ENCODE assay signal across 11 cellular contexts in the genomic region with DNA sequence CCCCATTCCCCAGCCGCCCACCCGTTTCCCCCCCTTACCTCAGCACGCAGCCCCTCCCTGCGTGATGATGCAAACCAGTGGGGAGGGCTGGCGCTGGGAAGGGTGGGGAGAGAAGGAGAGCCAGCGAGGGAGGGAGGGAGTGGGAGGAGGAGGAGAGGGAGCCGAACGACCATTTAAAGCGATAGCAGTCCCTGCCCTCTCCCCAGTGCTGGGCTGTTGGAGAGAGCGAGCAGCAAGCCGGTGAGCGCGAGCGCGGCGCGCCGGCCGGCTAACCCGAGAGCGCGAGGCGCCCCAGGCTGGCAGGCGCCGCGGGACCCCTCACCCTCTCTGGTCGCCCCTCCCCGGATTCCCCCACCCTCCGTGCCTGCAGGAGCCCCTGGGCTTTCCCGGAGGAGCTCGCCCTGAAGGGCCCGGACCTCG. TPM values are rescaled to one million over a fixed set of nuclear protein-coding genes. Genes with fewer than 3 reads are reported as not detected.
DNase-seq lines count a peak whose midpoint lies in the region; ATAC-seq and TF ChIP-seq lines count a peak whose summit lies in the region.
"Had no signal": no experiment of that assay in that cellular context is flagged by ENCODE, and none has a peak within 500 bp of the region (broad histone marks: within the 10 kb centered on the region; RNA-seq: fewer than 3 reads in every experiment).

A gene (plus strand): TSS at position 205 of the 420 bp plus-strand sequence.

- peak within 1 kb of the TSS; percentile 79 for H3K4me3 ChIP-seq in endodermal cell (ENCODE audit: low read length)
- no peak within 1 kb of the TSS for H3K4me3 ChIP-seq in mucosa of descending colon
- no peak within 1 kb of the TSS for H3K4me3 ChIP-seq in upper lobe of right lung
- H3K4me3 ChIP-seq: GM12878 had no signal

- no peak for DNase-seq in activated CD8-positive, alpha-beta memory T cell treated with anti-CD3 and anti-CD28 coated beads, Interleukin-2, amount 10 ng/mL, durations not matched to agents 7 days and 5 days
- no peak for DNase-seq in activated CD8-positive, alpha-beta memory T cell treated with anti-CD3 and anti-CD28 coated beads, Interleukin-2, amount 50 U/mL, for 4 hours
- DNase-seq in endodermal cell (peak; percentile 83), mucosa of descending colon (peak in 2 of 3 donors; percentile 10 to 32), upper lobe of right lung (no peak), CD14-positive monocyte (ENCODE audit: low spot score) (no peak)
- DNase-seq in stimulated activated CD4-positive, alpha-beta T cell treated with anti-CD3 and anti-CD28 coated beads, Interleukin-4, amount 100 ng/mL, for 1 hour, result no peak
- DNase-seq: HFFc6 had no signal

- peaks cover 1% of the 10 kb centered on the region for H3K4me1 Mint-ChIP-seq in activated CD8-positive, alpha-beta memory T cell treated with anti-CD3 and anti-CD28 coated beads, Interleukin-2, amount 10 ng/mL, durations not matched to agents 7 days and 5 days
- H3K4me1 Mint-ChIP-seq in endodermal cell (peaks cover 12% of the 10 kb centered on the region), CD14-positive monocyte (no peaks in the 10 kb centered on the region)
- H3K4me1 Mint-ChIP-seq in stimulated activated memory B cell treated with anti-CD40 and anti-IgM and Interleukin-4, amounts not matched to agents 10 μg/mL and 1 μg/mL and 100 μg/mL, for 72 hours, result peaks cover 6% of the 10 kb centered on the region

- H3K27ac ChIP-seq in endodermal cell (ENCODE audit: low read depth, low read length), result no peak within 1 kb of the TSS
- H3K27ac ChIP-seq in upper lobe of right lung, result no peak within 1 kb of the TSS

- H3K27me3 Mint-ChIP-seq in activated CD8-positive, alpha-beta memory T cell treated with anti-CD3 and anti-CD28 coated beads, Interleukin-2, amount 10 ng/mL, durations not matched to agents 7 days and 5 days, result peaks cover 17% of the 10 kb centered on the region
- H3K27me3 Mint-ChIP-seq in endodermal cell (ENCODE audit: insufficient read depth) (peaks cover 95% of the 10 kb centered on the region), CD14-positive monocyte (ENCODE audit: low read depth in 3 of 3) (peaks cover 34 to 47% (median 37%) of the 10 kb centered on the region in 3 donors)
- peaks cover 24% of the 10 kb centered on the region for H3K27me3 Mint-ChIP-seq in stimulated activated memory B cell treated with anti-CD40 and anti-IgM and Interleukin-4, amounts not matched to agents 10 μg/mL and 1 μg/mL and 100 μg/mL, for 72 hours

- H3K9me3 Mint-ChIP-seq in activated CD8-positive, alpha-beta memory T cell treated with anti-CD3 and anti-CD28 coated beads, Interleukin-2, amount 10 ng/mL, durations not matched to agents 7 days and 5 days (ENCODE audit: low read depth), result peaks cover 6% of the 10 kb centered on the region
- H3K9me3 Mint-ChIP-seq in endodermal cell, result no peaks in the 10 kb centered on the region
- peaks cover 6% of the 10 kb centered on the region for H3K9me3 Mint-ChIP-seq in stimulated activated memory B cell treated with anti-CD40 and anti-IgM and Interleukin-4, amounts not matched to agents 10 μg/mL and 1 μg/mL and 100 μg/mL, for 72 hours
- H3K9me3 Mint-ChIP-seq in CD14-positive monocyte, result peaks cover 0 to 15% (median 3%) of the 10 kb centered on the region in 7 donors

- H3K9me3 ChIP-seq in endodermal cell (ENCODE audit: control insufficient read depth, low read length) (no peaks in the 10 kb centered on the region), mucosa of descending colon (no peaks in the 10 kb centered on the region), upper lobe of right lung (no peaks in the 10 kb centered on the region)

- H3K36me3 ChIP-seq in endodermal cell (ENCODE audit: control insufficient read depth, insufficient read depth, low read length) (no peaks in the 10 kb centered on the region), mucosa of descending colon (ENCODE audit: low read depth) (no peaks in the 10 kb centered on the region), upper lobe of right lung (no peaks in the 10 kb centered on the region)

- no peak within 1 kb of the TSS for H3K4me3 Mint-ChIP-seq in activated CD8-positive, alpha-beta memory T cell treated with anti-CD3 and anti-CD28 coated beads, Interleukin-2, amount 10 ng/mL, durations not matched to agents 7 days and 5 days
- H3K4me3 Mint-ChIP-seq in endodermal cell, result peak within 1 kb of the TSS; percentile 55
- H3K4me3 Mint-ChIP-seq in stimulated activated memory B cell treated with anti-CD40 and anti-IgM and Interleukin-4, amounts not matched to agents 10 μg/mL and 1 μg/mL and 100 μg/mL, for 72 hours, result no peak within 1 kb of the TSS
- peak within 1 kb of the TSS in 1 of 2 donors; percentile 74 for H3K4me3 Mint-ChIP-seq in CD14-positive monocyte
- H3K4me3 Mint-ChIP-seq: HFFc6 had no signal

- no peak within 1 kb of the TSS for H3K9ac ChIP-seq in endodermal cell (ENCODE audit: extremely low read depth, low read length, poor library complexity, severe bottlenecking)

- no peaks in the 10 kb centered on the region for H3K4me1 ChIP-seq in endodermal cell (ENCODE audit: control insufficient read depth, insufficient read depth, low read length)
- no peaks in the 10 kb centered on the region for H3K4me1 ChIP-seq in mucosa of descending colon (ENCODE audit: low read depth)
- no peaks in the 10 kb centered on the region for H3K4me1 ChIP-seq in upper lobe of right lung

- H3K27me3 ChIP-seq in endodermal cell (ENCODE audit: control insufficient read depth, insufficient read depth, low read length, poor library complexity, severe bottlenecking) (peaks cover 98% of the 10 kb centered on the region), upper lobe of right lung (peaks cover 32% of the 10 kb centered on the region)

- TF ChIP-seq CTCF in endodermal cell (conservative IDR thresholded peaks at IDR 0.05), result no peak
- TF ChIP-seq CTCF in mucosa of descending colon (IDR thresholded peaks at IDR 0.05), result no peak
- no peak for TF ChIP-seq CTCF in upper lobe of right lung (IDR thresholded peaks at IDR 0.05)
- no peak for TF ChIP-seq CTCF in CD14-positive monocyte (IDR thresholded peaks at IDR 0.05)

- 0% methylated on average over 4 to 30 of the region's 33 CpGs for WGBS in endodermal cell (ENCODE audit: insufficient coverage in 1 of 2, insufficient read length in 1 of 2), 2 experiments

- intact Hi-C loops in mucosa of descending colon (cut with DNase I, micrococcal nuclease) (no loop called here), upper lobe of right lung (cut with DNase I) (no loop called here), CD14-positive monocyte (cut with micrococcal nuclease) (no loop called here)

- CTCF ChIA-PET in activated CD8-positive, alpha-beta memory T cell treated with anti-CD3 and anti-CD28 coated beads, Interleukin-2, amount 10 ng/mL, durations not matched to agents 7 days and 5 days (lab: Charles Lee), result no interaction called here

- ATAC-seq in activated CD8-positive, alpha-beta memory T cell treated with anti-CD3 and anti-CD28 coated beads, Interleukin-2, amount 10 ng/mL, durations not matched to agents 7 days and 5 days, result no peak
- ATAC-seq in mucosa of descending colon (peak; percentile 46), upper lobe of right lung (peak; percentile 15)
- no peak for ATAC-seq in stimulated activated memory B cell treated with anti-CD40 and anti-IgM and Interleukin-4, amounts not matched to agents 10 μg/mL and 1 μg/mL and 100 μg/mL, for 72 hours
- ATAC-seq: GM12878 had no signal

- H3K36me3 Mint-ChIP-seq in activated CD8-positive, alpha-beta memory T cell treated with anti-CD3 and anti-CD28 coated beads, Interleukin-2, amount 10 ng/mL, durations not matched to agents 7 days and 5 days, result peaks cover 6% of the 10 kb centered on the region
- H3K36me3 Mint-ChIP-seq in endodermal cell (ENCODE audit: low read depth) (no peaks in the 10 kb centered on the region), CD14-positive monocyte (peaks cover 0 to 2% of the 10 kb centered on the region in 2 donors)
- peaks cover 5% of the 10 kb centered on the region for H3K36me3 Mint-ChIP-seq in stimulated activated memory B cell treated with anti-CD40 and anti-IgM and Interleukin-4, amounts not matched to agents 10 μg/mL and 1 μg/mL and 100 μg/mL, for 72 hours

- peak within 1 kb of the TSS; percentile 54 for H3K27ac Mint-ChIP-seq in activated CD8-positive, alpha-beta memory T cell treated with anti-CD3 and anti-CD28 coated beads, Interleukin-2, amount 10 ng/mL, durations not matched to agents 7 days and 5 days
- H3K27ac Mint-ChIP-seq in endodermal cell (no peak within 1 kb of the TSS), CD14-positive monocyte (no peak within 1 kb of the TSS)
- H3K27ac Mint-ChIP-seq in stimulated activated memory B cell treated with anti-CD40 and anti-IgM and Interleukin-4, amounts not matched to agents 10 μg/mL and 1 μg/mL and 100 μg/mL, for 72 hours, result no peak within 1 kb of the TSS
- H3K27ac Mint-ChIP-seq: HFFc6 had no signal

RNA-seq across cellular contexts. Expression of the gene that starts here (rescaled TPM):
- not detected for total RNA-seq in activated CD8-positive, alpha-beta memory T cell treated with anti-CD3 and anti-CD28 coated beads, Interleukin-2, amount 10 ng/mL, durations not matched to agents 7 days and 5 days
- total RNA-seq in endodermal cell (under 1 TPM; 0.11 to 0.73 TPM), mucosa of descending colon (under 1 TPM; 0.09 to 0.39 (median 0.14) TPM), upper lobe of right lung (not detected)
- polyA plus RNA-seq in endodermal cell (2013, experiment 1 of 2), result 0.93 TPM
- polyA plus RNA-seq in endodermal cell (2013, experiment 2 of 2), result 0.91 TPM
- polyA plus RNA-seq in CD14-positive monocyte, result not detected
- total RNA-seq: GM12878, HFFc6, osteocyte had no signal
- polyA plus RNA-seq: GM12878 had no signal

Comparison
In these comparisons a context has a peak if more than half of its experiments do, and no peak if none do; other contexts are left out.
1. Peak in DNase-seq and H3K4me3 ChIP-seq in endodermal cell; RNA of the gene not detected or under 1 TPM.
2. Peak in DNase-seq and ATAC-seq in mucosa of descending colon; RNA of the gene not detected or under 1 TPM.
3. Peak in ATAC-seq in upper lobe of right lung; RNA of the gene not detected or under 1 TPM.